8 cellular contexts compared by ENCODE assay signal in genomic region chr9:89178162-89179120, GRCh38. TPM values are rescaled to one million over a fixed set of nuclear protein-coding genes. Genes with fewer than 3 reads are reported as not detected.
A peak's percentile ranks its signal among the peaks of the same experiment; 100 is the strongest.
DNase-seq lines count a peak whose midpoint lies in the region; ATAC-seq lines count a peak whose summit lies in the region.

SHC3 (minus strand) TSS chr9:89178818; CDS start chr9:89178460, 358 bp downstream.

- H3K36me3 ChIP-seq in ES-I3 (ENCODE audit: insufficient read depth, low read length) (no peaks in the 10 kb centered on the region), SJSA1 (no peaks in the 10 kb centered on the region)

- H3K27me3 ChIP-seq in SJSA1 (replicated peaks): peaks cover 21% of the 10 kb centered on the region

- H3K27ac ChIP-seq in SJSA1: peak within 1 kb of the TSS; percentile 80; the same call in 1 of the 2 replicates

- DNase-seq in SJSA1 (ENCODE audit: low read depth in 1 of 2, low spot score in 2 of 2) (peak in 1 of 2 experiments; percentile 29), glomerular visceral epithelial cell (ENCODE audit: extremely low spot score) (peak; percentile 37), renal cortical epithelial cell (ENCODE audit: low read depth) (peak; percentile 17), foreskin melanocyte (no peak)
- DNase-seq in activated CD4-positive, CD25-positive, alpha-beta regulatory T cell (lab: John Stamatoyannopoulos, UW): no peak

- H3K9ac ChIP-seq in ES-I3 (ENCODE audit: low read depth, low read length): peak within 1 kb of the TSS; percentile 65

- peak within 1 kb of the TSS; percentile 42 for H3K4me3 ChIP-seq in SJSA1

- H3K9me3 ChIP-seq in ES-I3 (ENCODE audit: control insufficient read depth, insufficient read depth, low read length) (no peaks in the 10 kb centered on the region), SJSA1 (replicated peaks) (no peaks in the 10 kb centered on the region)

- ATAC-seq in GM21717 (IDR thresholded peaks at IDR 0.05; ENCODE audit: unreplicated experiment) (no peak), HG03439 (IDR thresholded peaks at IDR 0.05; ENCODE audit: unreplicated experiment) (no peak)

- H3K4me1 ChIP-seq in ES-I3 (ENCODE audit: insufficient read depth, low read length) (peaks cover 25% of the 10 kb centered on the region), SJSA1 (replicated peaks) (peaks cover 32% of the 10 kb centered on the region)

RNA-seq across cellular contexts. Expression of gene SHC3, which starts in this region (rescaled TPM):
- total RNA-seq in SJSA1 (2014; rRNA removed; shearing (Covaris generic)): 0.16 and 0.34 TPM in 2 replicates
- 1.1 and 2.1 TPM in 2 replicates for total RNA-seq in renal cortical epithelial cell

Comparison
In these comparisons a context has a peak if more than half of its experiments do, and no peak if none do; other contexts are left out.
1. DNase-seq: peak in glomerular visceral epithelial cell (single experiment) and renal cortical epithelial cell (single experiment); none in foreskin melanocyte (single experiment) and activated CD4-positive, CD25-positive, alpha-beta regulatory T cell (0 of 4).